2 cellular contexts compared by ENCODE assay signal in the genomic region with DNA sequence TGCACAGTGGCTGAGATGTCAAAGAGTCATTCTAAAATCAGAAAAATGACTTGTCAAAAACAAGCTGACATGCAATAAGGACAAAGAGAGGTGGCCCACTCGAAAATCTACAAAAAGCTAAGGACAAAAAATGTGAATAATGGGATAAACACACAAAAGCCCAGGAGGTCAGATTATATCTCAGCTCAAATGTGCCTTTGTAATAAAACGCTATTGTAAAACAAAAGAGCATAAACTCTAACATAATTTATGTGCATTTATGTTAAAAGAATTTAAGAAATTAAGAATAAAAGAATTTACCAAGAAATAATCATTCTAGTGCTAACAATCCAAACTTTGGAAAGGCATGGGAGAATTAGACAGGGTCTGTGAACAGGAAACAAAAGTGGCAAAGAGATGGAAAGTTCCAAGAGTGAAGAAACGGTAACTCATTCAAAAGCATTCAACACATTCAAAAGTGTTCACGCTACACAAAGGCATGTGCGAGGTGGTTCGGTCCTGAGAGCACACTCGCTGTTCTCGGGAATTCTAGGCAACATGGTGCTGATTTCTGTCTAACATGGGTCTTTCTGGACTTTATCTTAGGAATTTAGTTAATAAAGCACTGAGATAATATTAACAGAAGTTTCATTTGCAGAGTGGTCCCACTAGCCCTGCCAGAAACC.
TF ChIP-seq lines count a peak whose summit lies in the region.

No MANE protein-coding gene starts in this region.

TF ChIP-seq in liver, 16 proteins besides CTCF, POLR2A, EP300 and RAD21 (continued from another document):
- TF ChIP-seq, protein P1, sequence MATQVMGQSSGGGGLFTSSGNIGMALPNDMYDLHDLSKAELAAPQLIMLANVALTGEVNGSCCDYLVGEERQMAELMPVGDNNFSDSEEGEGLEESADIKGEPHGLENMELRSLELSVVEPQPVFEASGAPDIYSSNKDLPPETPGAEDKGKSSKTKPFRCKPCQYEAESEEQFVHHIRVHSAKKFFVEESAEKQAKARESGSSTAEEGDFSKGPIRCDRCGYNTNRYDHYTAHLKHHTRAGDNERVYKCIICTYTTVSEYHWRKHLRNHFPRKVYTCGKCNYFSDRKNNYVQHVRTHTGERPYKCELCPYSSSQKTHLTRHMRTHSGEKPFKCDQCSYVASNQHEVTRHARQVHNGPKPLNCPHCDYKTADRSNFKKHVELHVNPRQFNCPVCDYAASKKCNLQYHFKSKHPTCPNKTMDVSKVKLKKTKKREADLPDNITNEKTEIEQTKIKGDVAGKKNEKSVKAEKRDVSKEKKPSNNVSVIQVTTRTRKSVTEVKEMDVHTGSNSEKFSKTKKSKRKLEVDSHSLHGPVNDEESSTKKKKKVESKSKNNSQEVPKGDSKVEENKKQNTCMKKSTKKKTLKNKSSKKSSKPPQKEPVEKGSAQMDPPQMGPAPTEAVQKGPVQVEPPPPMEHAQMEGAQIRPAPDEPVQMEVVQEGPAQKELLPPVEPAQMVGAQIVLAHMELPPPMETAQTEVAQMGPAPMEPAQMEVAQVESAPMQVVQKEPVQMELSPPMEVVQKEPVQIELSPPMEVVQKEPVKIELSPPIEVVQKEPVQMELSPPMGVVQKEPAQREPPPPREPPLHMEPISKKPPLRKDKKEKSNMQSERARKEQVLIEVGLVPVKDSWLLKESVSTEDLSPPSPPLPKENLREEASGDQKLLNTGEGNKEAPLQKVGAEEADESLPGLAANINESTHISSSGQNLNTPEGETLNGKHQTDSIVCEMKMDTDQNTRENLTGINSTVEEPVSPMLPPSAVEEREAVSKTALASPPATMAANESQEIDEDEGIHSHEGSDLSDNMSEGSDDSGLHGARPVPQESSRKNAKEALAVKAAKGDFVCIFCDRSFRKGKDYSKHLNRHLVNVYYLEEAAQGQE (IDR thresholded peaks at IDR 0.05): no peak
- TF ChIP-seq EGR1 (IDR thresholded peaks at IDR 0.05; ENCODE audit: low read depth in 2 of 2) (no peak), TAF1 (conservative IDR thresholded peaks at IDR 0.05) (no peak), NR2F2 (IDR thresholded peaks at IDR 0.05) (no peak), JUND (IDR thresholded peaks at IDR 0.05) (no peak), SP1 (IDR thresholded peaks at IDR 0.05) (no peak), HNF4A (conservative IDR thresholded peaks at IDR 0.05) (no peak), GABPA (IDR thresholded peaks at IDR 0.05 in 1 of 2, conservative IDR thresholded peaks at IDR 0.05 in 1 of 2) (no peak), HNF4G (IDR thresholded peaks at IDR 0.05) (no peak), RXRA (IDR thresholded peaks at IDR 0.05) (no peak), FOXA2 (IDR thresholded peaks at IDR 0.05) (no peak), FOXA1 (IDR thresholded peaks at IDR 0.05) (no peak)
- TF ChIP-seq, protein P2, sequence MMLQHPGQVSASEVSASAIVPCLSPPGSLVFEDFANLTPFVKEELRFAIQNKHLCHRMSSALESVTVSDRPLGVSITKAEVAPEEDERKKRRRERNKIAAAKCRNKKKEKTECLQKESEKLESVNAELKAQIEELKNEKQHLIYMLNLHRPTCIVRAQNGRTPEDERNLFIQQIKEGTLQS (IDR thresholded peaks at IDR 0.05): no peak
- TF ChIP-seq, protein P3, sequence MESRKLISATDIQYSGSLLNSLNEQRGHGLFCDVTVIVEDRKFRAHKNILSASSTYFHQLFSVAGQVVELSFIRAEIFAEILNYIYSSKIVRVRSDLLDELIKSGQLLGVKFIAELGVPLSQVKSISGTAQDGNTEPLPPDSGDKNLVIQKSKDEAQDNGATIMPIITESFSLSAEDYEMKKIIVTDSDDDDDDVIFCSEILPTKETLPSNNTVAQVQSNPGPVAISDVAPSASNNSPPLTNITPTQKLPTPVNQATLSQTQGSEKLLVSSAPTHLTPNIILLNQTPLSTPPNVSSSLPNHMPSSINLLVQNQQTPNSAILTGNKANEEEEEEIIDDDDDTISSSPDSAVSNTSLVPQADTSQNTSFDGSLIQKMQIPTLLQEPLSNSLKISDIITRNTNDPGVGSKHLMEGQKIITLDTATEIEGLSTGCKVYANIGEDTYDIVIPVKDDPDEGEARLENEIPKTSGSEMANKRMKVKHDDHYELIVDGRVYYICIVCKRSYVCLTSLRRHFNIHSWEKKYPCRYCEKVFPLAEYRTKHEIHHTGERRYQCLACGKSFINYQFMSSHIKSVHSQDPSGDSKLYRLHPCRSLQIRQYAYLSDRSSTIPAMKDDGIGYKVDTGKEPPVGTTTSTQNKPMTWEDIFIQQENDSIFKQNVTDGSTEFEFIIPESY (IDR thresholded peaks at IDR 0.05): no peak
- TF ChIP-seq, protein P4, sequence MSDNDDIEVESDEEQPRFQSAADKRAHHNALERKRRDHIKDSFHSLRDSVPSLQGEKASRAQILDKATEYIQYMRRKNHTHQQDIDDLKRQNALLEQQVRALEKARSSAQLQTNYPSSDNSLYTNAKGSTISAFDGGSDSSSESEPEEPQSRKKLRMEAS (IDR thresholded peaks at IDR 0.05): no peak

TF ChIP-seq in HepG2, 621 proteins besides CTCF, POLR2A, EP300 and RAD21 (continued from another document):
- TF ChIP-seq, protein P5, sequence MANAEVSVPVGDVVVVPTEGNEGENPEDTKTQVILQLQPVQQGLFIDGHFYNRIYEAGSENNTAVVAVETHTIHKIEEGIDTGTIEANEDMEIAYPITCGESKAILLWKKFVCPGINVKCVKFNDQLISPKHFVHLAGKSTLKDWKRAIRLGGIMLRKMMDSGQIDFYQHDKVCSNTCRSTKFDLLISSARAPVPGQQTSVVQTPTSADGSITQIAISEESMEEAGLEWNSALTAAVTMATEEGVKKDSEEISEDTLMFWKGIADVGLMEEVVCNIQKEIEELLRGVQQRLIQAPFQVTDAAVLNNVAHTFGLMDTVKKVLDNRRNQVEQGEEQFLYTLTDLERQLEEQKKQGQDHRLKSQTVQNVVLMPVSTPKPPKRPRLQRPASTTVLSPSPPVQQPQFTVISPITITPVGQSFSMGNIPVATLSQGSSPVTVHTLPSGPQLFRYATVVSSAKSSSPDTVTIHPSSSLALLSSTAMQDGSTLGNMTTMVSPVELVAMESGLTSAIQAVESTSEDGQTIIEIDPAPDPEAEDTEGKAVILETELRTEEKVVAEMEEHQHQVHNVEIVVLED (CRISPR knock-in tag; IDR thresholded peaks at IDR 0.05; ENCODE audit: borderline replicate concordance): no peak
- TF ChIP-seq ZNF761 (CRISPR knock-in tag; conservative IDR thresholded peaks at IDR 0.05): no peak
- TF ChIP-seq ZNF496 (CRISPR knock-in tag; IDR thresholded peaks at IDR 0.05; ENCODE audit: insufficient replicate concordance): no peak
- TF ChIP-seq ZNF136 (CRISPR knock-in tag; IDR thresholded peaks at IDR 0.05; ENCODE audit: low read depth): no peak
- TF ChIP-seq, protein P6, sequence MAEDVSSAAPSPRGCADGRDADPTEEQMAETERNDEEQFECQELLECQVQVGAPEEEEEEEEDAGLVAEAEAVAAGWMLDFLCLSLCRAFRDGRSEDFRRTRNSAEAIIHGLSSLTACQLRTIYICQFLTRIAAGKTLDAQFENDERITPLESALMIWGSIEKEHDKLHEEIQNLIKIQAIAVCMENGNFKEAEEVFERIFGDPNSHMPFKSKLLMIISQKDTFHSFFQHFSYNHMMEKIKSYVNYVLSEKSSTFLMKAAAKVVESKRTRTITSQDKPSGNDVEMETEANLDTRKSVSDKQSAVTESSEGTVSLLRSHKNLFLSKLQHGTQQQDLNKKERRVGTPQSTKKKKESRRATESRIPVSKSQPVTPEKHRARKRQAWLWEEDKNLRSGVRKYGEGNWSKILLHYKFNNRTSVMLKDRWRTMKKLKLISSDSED (CRISPR knock-in tag; IDR thresholded peaks at IDR 0.05): no peak
TF ChIP-seq in HepG2: peak in this region for 0.
